27 cellular contexts compared by ENCODE assay signal in the genomic region with DNA sequence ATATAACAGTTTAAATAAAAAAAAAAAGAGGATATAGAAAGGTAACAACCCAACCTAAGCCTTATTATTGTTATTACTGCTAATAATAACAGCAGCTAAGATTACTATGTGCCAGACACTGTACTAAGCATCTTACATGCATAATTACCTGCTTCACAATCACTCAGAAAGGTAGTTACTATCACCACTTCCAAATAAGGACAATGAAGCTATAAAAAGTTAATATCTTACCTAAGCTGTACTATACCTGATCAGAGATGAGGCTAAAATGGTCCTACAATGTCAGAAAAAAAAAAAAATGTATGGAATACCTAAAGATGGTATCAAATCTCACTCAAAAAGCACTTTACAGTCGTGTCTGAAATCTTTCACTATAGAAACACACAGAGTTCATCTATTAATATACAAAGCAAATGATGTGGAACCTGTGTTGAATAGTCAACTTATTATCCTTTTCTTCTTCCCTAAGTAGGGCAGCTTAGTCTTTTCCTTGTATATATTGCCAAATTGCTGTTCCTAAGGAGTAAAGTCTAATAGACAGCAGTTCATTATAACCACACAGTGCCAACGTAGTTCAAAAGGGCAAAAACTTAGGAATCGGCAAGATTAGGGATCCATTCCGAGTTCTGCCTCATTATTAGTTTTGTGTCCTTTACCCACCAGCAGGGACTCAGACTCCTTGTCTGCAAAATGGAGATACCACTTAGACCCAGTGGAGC.
"Had no signal": no experiment of that assay in that cellular context is flagged by ENCODE, and none has a peak within 500 bp of the region (broad histone marks: within the 10 kb centered on the region; RNA-seq: fewer than 3 reads in every experiment).

No MANE protein-coding gene starts in this region.

- H3K27me3 ChIP-seq: esophagus squamous epithelium, gastroesophageal sphincter, heart left ventricle, neutrophil, stomach, suprapubic skin, transverse colon, vagina had no signal

- H2AFZ ChIP-seq: parathyroid adenoma had no signal

- H3K4me3 Mint-ChIP-seq: activated T-cell treated with anti-CD3 and anti-CD28 coated beads, Interleukin-2, amount 50 U/mL, for 4 hours; natural killer cell treated with Interleukin-12 subunit alpha and Interleukin-12 subunit beta and Interleukin-15 and Interleukin-18, amount 100 ng/mL, for 72 hours; stimulated activated memory B cell treated with anti-CD40 and anti-IgM and Interleukin-4, amounts not matched to agents 10 μg/mL and 1 μg/mL and 100 μg/mL, for 72 hours; T-helper 1 cell treated with Interleukin-12 subunit alpha and Interleukin-12 subunit beta and Interleukin-4 antibody, amounts not matched to agents 30 μg/mL and 1 μg/mL, for 36 hours had no signal

- H3K27me3 Mint-ChIP-seq: natural killer cell treated with Interleukin-12 subunit alpha and Interleukin-12 subunit beta and Interleukin-15 and Interleukin-18, amount 100 ng/mL, for 72 hours; stimulated activated memory B cell treated with anti-CD40 and anti-IgM and Interleukin-4, amounts not matched to agents 10 μg/mL and 1 μg/mL and 100 μg/mL, for 72 hours had no signal

- H3K9ac ChIP-seq: parathyroid adenoma had no signal

- H3K9me3 Mint-ChIP-seq: natural killer cell treated with Interleukin-12 subunit alpha and Interleukin-12 subunit beta and Interleukin-15 and Interleukin-18, amount 100 ng/mL, for 72 hours had no signal

- ATAC-seq: activated T-cell treated with anti-CD3 and anti-CD28 coated beads, Interleukin-2, amount 50 U/mL, for 4 hours; gastroesophageal sphincter; heart left ventricle; left cardiac atrium; lower lobe of right lung; natural killer cell treated with Interleukin-12 subunit alpha and Interleukin-12 subunit beta and Interleukin-15 and Interleukin-18, amount 100 ng/mL, for 72 hours; right cardiac atrium; stimulated activated memory B cell treated with anti-CD40 and anti-IgM and Interleukin-4, amounts not matched to agents 10 μg/mL and 1 μg/mL and 100 μg/mL, for 72 hours had no signal

- H3K9me3 ChIP-seq: esophagus squamous epithelium, gastroesophageal sphincter, heart left ventricle, lower lobe of right lung, neutrophil, stomach, suprapubic skin, transverse colon, vagina had no signal

- H3K27ac Mint-ChIP-seq: activated T-helper 2 cell treated with anti-CD3 and anti-CD28 coated beads, Interferon-gamma antibody, Interleukin-2, Interleukin-4, amounts not matched to agents 10 μg/mL and 5 μg/mL and 100 μg/mL, durations not matched to agents 14 hours and 24 hours and 36 hours; natural killer cell treated with Interleukin-12 subunit alpha and Interleukin-12 subunit beta and Interleukin-15 and Interleukin-18, amount 100 ng/mL, for 72 hours; stimulated activated memory B cell treated with anti-CD40 and anti-IgM and Interleukin-4, amounts not matched to agents 10 μg/mL and 1 μg/mL and 100 μg/mL, for 72 hours; T-helper 1 cell treated with Interleukin-12 subunit alpha and Interleukin-12 subunit beta and Interleukin-4 antibody, amounts not matched to agents 30 μg/mL and 1 μg/mL, for 36 hours had no signal

- H3K36me3 ChIP-seq: esophagus squamous epithelium, gastroesophageal sphincter, heart left ventricle, lower lobe of right lung, neutrophil, stomach, suprapubic skin, transverse colon, vagina had no signal

- DNase-seq: activated CD4-positive, alpha-beta T cell treated with anti-CD3 and anti-CD28 coated beads for 4 hours; activated CD4-positive, alpha-beta T cell treated with anti-CD3 and anti-CD28 coated beads, Interleukin-2, amount 50 U/mL, for 48 hours; activated CD4-positive, CD25-positive, alpha-beta regulatory T cell; activated CD8-positive, alpha-beta memory T cell treated with anti-CD3 and anti-CD28 coated beads, Interleukin-2, amount 50 U/mL, for 48 hours; activated naive CD4-positive, alpha-beta T cell; activated T-cell treated with anti-CD3 and anti-CD28 coated beads, Interleukin-2, amount 50 U/mL, for 4 hours; amygdala; cerebellar nuclear complex; esophagus squamous epithelium; heart left ventricle; left cardiac atrium; lower lobe of right lung; right cardiac atrium; stimulated activated CD4-positive, alpha-beta T cell treated with anti-CD3 and anti-CD28 coated beads, Interleukin-1b, Interleukin-23, amount 100 ng/mL, for 48 hours; stomach; T1000; transverse colon had no signal

- H3K27ac ChIP-seq: coronary artery, esophagus squamous epithelium, gastroesophageal sphincter, heart left ventricle, lower lobe of right lung, parathyroid adenoma, stomach, suprapubic skin, transverse colon, vagina had no signal

- H3K36me3 Mint-ChIP-seq: natural killer cell treated with Interleukin-12 subunit alpha and Interleukin-12 subunit beta and Interleukin-15 and Interleukin-18, amount 100 ng/mL, for 72 hours had no signal

- H3K4me3 ChIP-seq: coronary artery, esophagus squamous epithelium, gastroesophageal sphincter, heart left ventricle, lower lobe of right lung, stomach, suprapubic skin, transverse colon, vagina had no signal
